ENCODE assay signal across 15 cellular contexts in the genomic region with DNA sequence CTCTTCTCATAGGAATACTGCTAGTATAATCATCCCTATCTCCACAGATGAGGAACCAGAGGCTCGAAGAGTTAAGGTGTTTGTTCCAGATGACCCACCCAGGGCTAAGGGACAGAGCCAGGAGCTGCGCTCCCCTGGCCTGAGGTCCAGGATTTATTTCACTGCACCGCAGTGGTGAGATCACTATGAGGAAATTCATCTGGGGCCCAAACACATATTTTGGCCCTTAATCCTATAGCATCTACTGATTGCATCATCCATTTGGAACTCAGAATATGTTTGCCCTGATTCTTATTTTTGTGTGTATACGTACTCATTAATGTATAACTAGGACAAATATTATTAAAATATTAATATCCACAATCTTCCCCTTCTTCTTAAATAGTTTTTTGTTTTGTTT.
A peak's percentile ranks its signal among the peaks of the same experiment; 100 is the strongest.
DNase-seq lines count a peak whose midpoint lies in the region; ATAC-seq, FAIRE-seq and TF ChIP-seq lines count a peak whose summit lies in the region.
"Had no signal": no experiment of that assay in that cellular context is flagged by ENCODE, and none has a peak within 500 bp of the region (broad histone marks: within the 10 kb centered on the region; RNA-seq: fewer than 3 reads in every experiment).

No MANE protein-coding gene starts in this region.

- intact Hi-C loops in HepG2 (cut with micrococcal nuclease; ENCODE audit: unreplicated experiment): no loop called here
- intact Hi-C loops in right lobe of liver (cut with DNase I): no loop called here
- intact Hi-C loops in activated naive CD4-positive, alpha-beta T cell treated with anti-CD3 and anti-CD28 coated beads for 36 hours (cut with micrococcal nuclease): no loop called here

- H3K27ac Mint-ChIP-seq in activated naive CD4-positive, alpha-beta T cell treated with anti-CD3 and anti-CD28 coated beads for 36 hours: no peak overlapping the region
- H3K27ac Mint-ChIP-seq: H9 had no signal

- FAIRE-seq in HepG2 (lab: Jason Lieb, UNC): no peak

- no peak for ATAC-seq in HepG2
- no peak for ATAC-seq in right lobe of liver
- ATAC-seq in GM19035 (IDR thresholded peaks at IDR 0.05; ENCODE audit: unreplicated experiment): no peak

- H3K9me3 Mint-ChIP-seq in activated naive CD4-positive, alpha-beta T cell treated with anti-CD3 and anti-CD28 coated beads for 36 hours: no peaks in the 10 kb centered on the region
- H3K9me3 Mint-ChIP-seq: H9 had no signal

- POLR2A ChIA-PET in HepG2 (lab: Yijun Ruan, JAX): no interaction called here

- H3K27me3 ChIP-seq in HepG2 (ENCODE audit: control insufficient read depth in 1 of 2, insufficient read depth in 2 of 2, low read length in 2 of 2): 0 out of 5 replicates have a peak, but pooled peaks cover 0 to 11% of the 10 kb centered on the region in 2 experiments
- no peaks in the 10 kb centered on the region for H3K27me3 ChIP-seq in right lobe of liver
- no peaks in the 10 kb centered on the region for H3K27me3 ChIP-seq in SJSA1 (replicated peaks)

- DNase-seq in HepG2 (ENCODE audit: low spot score) (no peak), right lobe of liver (no peak), SJSA1 (ENCODE audit: low read depth in 1 of 2, low spot score in 2 of 2) (no peak), fibroblast of mammary gland (ENCODE audit: low read depth) (peak; percentile 74), SK-N-DZ (ENCODE audit: low spot score) (no peak), NOMO-1 (lab: John Stamatoyannopoulos, UW; ENCODE audit: unreplicated experiment in 2 of 2) (no peak)
- no peak for DNase-seq in activated naive CD4-positive, alpha-beta T cell treated with anti-CD3 and anti-CD28 coated beads for 36 hours
- DNase-seq: activated CD4-positive, CD25-positive, alpha-beta regulatory T cell treated with anti-CD3 and anti-CD28 coated beads, Interleukin-2, amount 50 U/mL, for 72 hours; dermis blood vessel endothelial cell; foreskin melanocyte; H9; mesendoderm; occipital lobe; SW 1271 had no signal

- no peak overlapping the region for H2AFZ ChIP-seq in HepG2 (ENCODE audit: low read length)

- CTCF ChIA-PET in HepG2 (lab: Yijun Ruan, JAX; ENCODE audit: low intra/inter-chr PET ratio, low total read pairs): no interaction called here
- CTCF ChIA-PET in activated naive CD4-positive, alpha-beta T cell treated with anti-CD3 and anti-CD28 coated beads for 36 hours (lab: Charles Lee): no interaction called here

- H4K20me1 ChIP-seq in HepG2 (ENCODE audit: insufficient read depth, low read length): no peaks in the 10 kb centered on the region

- H3K4me1 ChIP-seq in HepG2 (ENCODE audit: insufficient read depth, low read length): peaks cover 13% of the 10 kb centered on the region; the same call in 1 of the 2 replicates
- H3K4me1 ChIP-seq in right lobe of liver: no peaks in the 10 kb centered on the region
- H3K4me1 ChIP-seq in SJSA1 (replicated peaks): peaks cover 23% of the 10 kb centered on the region

- no peak overlapping the region for H3K9ac ChIP-seq in HepG2 (ENCODE audit: insufficient read depth, low read depth, low read length)

- in situ Hi-C loops in HepG2 (cut with HindIII; ENCODE audit: extremely low pct_ligation_motif_present, low pct_unique_long_range_greater_than_20kb): no loop called here

- H3K27me3 Mint-ChIP-seq in activated naive CD4-positive, alpha-beta T cell treated with anti-CD3 and anti-CD28 coated beads for 36 hours (ENCODE audit: low read depth): peaks cover 2% of the 10 kb centered on the region

- BruUV-seq in HepG2 (replicated peaks; lab: Mats Ljungman, UMichigan): no TSS peak

- H3K4me3 Mint-ChIP-seq in activated naive CD4-positive, alpha-beta T cell treated with anti-CD3 and anti-CD28 coated beads for 36 hours: no peak overlapping the region
- H3K4me3 Mint-ChIP-seq: H9 had no signal

- H3K79me2 ChIP-seq in HepG2 (ENCODE audit: insufficient read depth, low read length): no peaks in the 10 kb centered on the region

- H3K4me3 ChIP-seq in HepG2 (replicated peaks in 1 of 3; ENCODE audit: insufficient read depth in 1 of 3, low read depth in 2 of 3, low read length in 3 of 3) (no peak overlapping the region), right lobe of liver (no peak overlapping the region), SJSA1 (no peak overlapping the region), fibroblast of mammary gland (ENCODE audit: control insufficient read depth, low read depth, low read length) (no peak overlapping the region)

- TF ChIP-seq CTCF in HepG2 (CRISPR knock-in tag; IDR thresholded peaks at IDR 0.05): no peak
- TF ChIP-seq CTCF in right lobe of liver (IDR thresholded peaks at IDR 0.05): no peak
- no peak for TF ChIP-seq CTCF in fibroblast of mammary gland (conservative IDR thresholded peaks at IDR 0.05; ENCODE audit: control insufficient read depth, insufficient read depth, low read depth, low read length)

- no peak overlapping the region for H3K4me2 ChIP-seq in HepG2 (ENCODE audit: low read depth, low read length)

- no peak for TF ChIP-seq RAD21 in HepG2 (CRISPR knock-in tag; IDR thresholded peaks at IDR 0.05)

- WGBS in HepG2 (ENCODE audit: low lambda C conversion rate): 9% methylated on average over 3 of the region's 4 CpGs
- 52% methylated on average over 2 of the region's 4 CpGs for WGBS in right lobe of liver (ENCODE audit: insufficient coverage, low coverage, low lambda C conversion rate, missing lambda C conversion rate)

- TF ChIP-seq POLR2A in HepG2 (IDR thresholded peaks at IDR 0.05; ENCODE audit: insufficient read depth in 1 of 2, low read depth in 2 of 2, low read length in 2 of 2) (no peak), right lobe of liver (IDR thresholded peaks at IDR 0.05) (no peak)

- TF ChIP-seq EP300 in HepG2 (IDR thresholded peaks at IDR 0.05; ENCODE audit: low read depth in 2 of 2, low read length in 2 of 2) (no peak), HepG2 (CRISPR knock-in tag; IDR thresholded peaks at IDR 0.05; ENCODE audit: borderline replicate concordance) (no peak)

- H3K36me3 ChIP-seq in HepG2 (replicated peaks in 1 of 2; ENCODE audit: control insufficient read depth in 1 of 2, insufficient read depth in 2 of 2, low read length in 2 of 2) (no peaks in the 10 kb centered on the region), right lobe of liver (no peaks in the 10 kb centered on the region), SJSA1 (no peaks in the 10 kb centered on the region)

- H3K27ac ChIP-seq in HepG2 (ENCODE audit: extremely low read length, insufficient read depth, low read length) (no peak overlapping the region), right lobe of liver (no peak overlapping the region), SJSA1 (peak overlapping the region; percentile 91)

- H3K9me3 ChIP-seq in HepG2 (ENCODE audit: low read length): no peaks in the 10 kb centered on the region
- H3K9me3 ChIP-seq in right lobe of liver: no peaks in the 10 kb centered on the region
- no peaks in the 10 kb centered on the region for H3K9me3 ChIP-seq in SJSA1 (replicated peaks)

- no peaks in the 10 kb centered on the region for H3K36me3 Mint-ChIP-seq in activated naive CD4-positive, alpha-beta T cell treated with anti-CD3 and anti-CD28 coated beads for 36 hours (ENCODE audit: low read depth)

- no peaks in the 10 kb centered on the region for H3K4me1 Mint-ChIP-seq in activated naive CD4-positive, alpha-beta T cell treated with anti-CD3 and anti-CD28 coated beads for 36 hours (ENCODE audit: low read depth)

TF ChIP-seq in HepG2, 621 proteins besides CTCF, POLR2A, EP300 and RAD21:
- peak; percentile 68; the same call in 1 of the 2 replicates for TF ChIP-seq CEBPB (IDR thresholded peaks at IDR 0.05; ENCODE audit: borderline replicate concordance, low read depth, low read length)
- TF ChIP-seq ATF7 (IDR thresholded peaks at IDR 0.05): peak; percentile 56
- no peak for TF ChIP-seq ATF7 (CRISPR knock-in tag; IDR thresholded peaks at IDR 0.05)
- no peak for TF ChIP-seq RORA (CRISPR knock-in tag; IDR thresholded peaks at IDR 0.05)
- TF ChIP-seq ZNF547 (CRISPR knock-in tag; IDR thresholded peaks at IDR 0.05): no peak
- TF ChIP-seq, protein P1, sequence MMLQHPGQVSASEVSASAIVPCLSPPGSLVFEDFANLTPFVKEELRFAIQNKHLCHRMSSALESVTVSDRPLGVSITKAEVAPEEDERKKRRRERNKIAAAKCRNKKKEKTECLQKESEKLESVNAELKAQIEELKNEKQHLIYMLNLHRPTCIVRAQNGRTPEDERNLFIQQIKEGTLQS (CRISPR knock-in tag; IDR thresholded peaks at IDR 0.05): no peak
- TF ChIP-seq HIVEP1 (CRISPR knock-in tag; IDR thresholded peaks at IDR 0.05): no peak
